8 cellular contexts compared by ENCODE assay signal in genomic region chr19:16495982-16496612, GRCh38. TPM values are rescaled to one million over a fixed set of nuclear protein-coding genes. Genes with fewer than 3 reads are reported as not detected.
DNase-seq lines count a peak whose midpoint lies in the region; ATAC-seq and TF ChIP-seq lines count a peak whose summit lies in the region.

TSS of gene C19orf44 (plus strand) at chr19:16496394. CDS start at chr19:16500793, 4,399 bp downstream.
A gene with protein sequence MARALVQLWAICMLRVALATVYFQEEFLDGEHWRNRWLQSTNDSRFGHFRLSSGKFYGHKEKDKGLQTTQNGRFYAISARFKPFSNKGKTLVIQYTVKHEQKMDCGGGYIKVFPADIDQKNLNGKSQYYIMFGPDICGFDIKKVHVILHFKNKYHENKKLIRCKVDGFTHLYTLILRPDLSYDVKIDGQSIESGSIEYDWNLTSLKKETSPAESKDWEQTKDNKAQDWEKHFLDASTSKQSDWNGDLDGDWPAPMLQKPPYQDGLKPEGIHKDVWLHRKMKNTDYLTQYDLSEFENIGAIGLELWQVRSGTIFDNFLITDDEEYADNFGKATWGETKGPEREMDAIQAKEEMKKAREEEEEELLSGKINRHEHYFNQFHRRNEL (minus strand): TSS chr19:16496167. CDS start chr19:16496129, 38 bp downstream.

- H3K4me1 Mint-ChIP-seq in Calu3 (ENCODE audit: low read depth, unreplicated experiment) = no peaks in the 10 kb centered on the region
- H3K4me1 Mint-ChIP-seq in endodermal cell = peaks cover 9% of the 10 kb centered on the region

- H3K4me3 Mint-ChIP-seq in Calu3 (ENCODE audit: low read depth, unreplicated experiment) = peak within 1 kb of the TSS; percentile 100
- H3K4me3 Mint-ChIP-seq in endodermal cell = peak within 1 kb of the TSS; percentile 86

- H3K27ac ChIP-seq in HUES48 (ENCODE audit: low read depth, low read length) = peak within 1 kb of the TSS; percentile 72
- peak within 1 kb of the TSS; percentile 86 for H3K27ac ChIP-seq in endodermal cell (ENCODE audit: low read depth, low read length)

- no TSS peak for BruUV-seq in Calu3 (replicated peaks; lab: Mats Ljungman, UMichigan)

- no peaks in the 10 kb centered on the region for H3K27me3 ChIP-seq in HUES48 (ENCODE audit: control insufficient read depth, insufficient read depth, low read length)
- H3K27me3 ChIP-seq in NT2/D1 (ENCODE audit: insufficient read depth, insufficient read length) = no peaks in the 10 kb centered on the region
- no peaks in the 10 kb centered on the region for H3K27me3 ChIP-seq in endodermal cell (ENCODE audit: control insufficient read depth, insufficient read depth, low read length, poor library complexity, severe bottlenecking)

- ATAC-seq in GM21423 (IDR thresholded peaks at IDR 0.05; ENCODE audit: unreplicated experiment) = peak; percentile 96

- H3K9me3 Mint-ChIP-seq in Calu3 (ENCODE audit: low read depth, unreplicated experiment) = no peaks in the 10 kb centered on the region
- no peaks in the 10 kb centered on the region for H3K9me3 Mint-ChIP-seq in endodermal cell

- no peaks in the 10 kb centered on the region for H3K9me3 ChIP-seq in HUES48 (ENCODE audit: control insufficient read depth, insufficient read depth, low read length)
- H3K9me3 ChIP-seq in NT2/D1 (ENCODE audit: insufficient read depth, low read length) = no peaks in the 10 kb centered on the region
- no peaks in the 10 kb centered on the region for H3K9me3 ChIP-seq in endodermal cell (ENCODE audit: control insufficient read depth, low read length)

- WGBS in endodermal cell (ENCODE audit: insufficient coverage in 1 of 2, insufficient read length in 1 of 2), 2 experiments = 4 to 16% methylated on average over 20 to 52 of the region's 52 CpGs

- TF ChIP-seq CTCF in Calu3 (IDR thresholded peaks at IDR 0.05; ENCODE audit: unreplicated experiment) (no peak), endodermal cell (conservative IDR thresholded peaks at IDR 0.05) (no peak)

- H3K27me3 Mint-ChIP-seq in Calu3 (ENCODE audit: unreplicated experiment) = no peaks in the 10 kb centered on the region
- H3K27me3 Mint-ChIP-seq in endodermal cell (ENCODE audit: insufficient read depth) = no peaks in the 10 kb centered on the region

- H3K36me3 ChIP-seq in HUES48 (ENCODE audit: control insufficient read depth, insufficient read depth, low read length) (peaks cover 4% of the 10 kb centered on the region; the same call in 1 of the 2 replicates), NT2/D1 (ENCODE audit: insufficient read depth, insufficient read length, low read length) (peaks cover 10% of the 10 kb centered on the region), endodermal cell (ENCODE audit: control insufficient read depth, insufficient read depth, low read length) (peaks cover 5% of the 10 kb centered on the region)

- CTCF ChIA-PET in Calu3 (lab: Charles Lee) = interaction anchor here (0.6 kb wide), 1 partner anchor 26 kb away, joined by 3 read pairs; no protein-coding TSS in a partner anchor

- H3K4me3 ChIP-seq in HUES48 (ENCODE audit: low read depth, low read length) (peak within 1 kb of the TSS; percentile 81), NT2/D1 (ENCODE audit: insufficient read length, low read depth) (peak within 1 kb of the TSS; percentile 77), endodermal cell (ENCODE audit: low read length) (peak within 1 kb of the TSS; percentile 92)

- peak within 1 kb of the TSS; percentile 65; the same call in 1 of the 2 replicates for H3K9ac ChIP-seq in HUES48 (ENCODE audit: low read depth, low read length)
- H3K9ac ChIP-seq in NT2/D1 (ENCODE audit: insufficient read length, low read depth) = peak within 1 kb of the TSS; percentile 77
- peak within 1 kb of the TSS; percentile 74 for H3K9ac ChIP-seq in endodermal cell (ENCODE audit: extremely low read depth, low read length, poor library complexity, severe bottlenecking)

- H3K36me3 Mint-ChIP-seq in Calu3 (ENCODE audit: insufficient read depth, unreplicated experiment) (peaks cover 18% of the 10 kb centered on the region), endodermal cell (ENCODE audit: low read depth) (peaks cover 3% of the 10 kb centered on the region)

- H3K4me1 ChIP-seq in HUES48 (ENCODE audit: control insufficient read depth, insufficient read depth, low read length) = no peaks in the 10 kb centered on the region
- no peaks in the 10 kb centered on the region for H3K4me1 ChIP-seq in NT2/D1 (ENCODE audit: insufficient read depth, insufficient read length)
- H3K4me1 ChIP-seq in endodermal cell (ENCODE audit: control insufficient read depth, insufficient read depth, low read length) = no peaks in the 10 kb centered on the region

- H3K27ac Mint-ChIP-seq in Calu3 (ENCODE audit: unreplicated experiment) = peak within 1 kb of the TSS; percentile 83
- peak within 1 kb of the TSS; percentile 91 for H3K27ac Mint-ChIP-seq in endodermal cell

- intact Hi-C loops in Calu3 (cut with micrococcal nuclease; ENCODE audit: unreplicated experiment) = no loop called here

- DNase-seq in Calu3 = peak; percentile 94
- DNase-seq in NT2/D1 (ENCODE audit: low read depth, low spot score) = peak; percentile 98
- DNase-seq in activated CD8-positive, alpha-beta memory T cell treated with anti-CD3 and anti-CD28 coated beads, Interleukin-2, amount 50 U/mL, for 24 hours (ENCODE audit: extremely low read depth) = peak; percentile 91
- DNase-seq in endodermal cell = peak; percentile 99
- peak; percentile 99 for DNase-seq in mesenteric fat pad (ENCODE audit: low spot score)
- DNase-seq in stimulated activated CD8-positive, alpha-beta memory T cell treated with anti-CD3 and anti-CD28 coated beads, Interleukin-15, amount 100 ng/mL, for 1 hour (ENCODE audit: low read depth) = peak; percentile 95

RNA-seq across cellular contexts. Expression of gene C19orf44, which starts in this region (rescaled TPM):
- 4.5 and 4.8 TPM in 2 replicates for total RNA-seq in Calu3 (2022)
- total RNA-seq in endodermal cell = 1 to 10 TPM; 7.9 TPM
- 7.0 TPM for polyA plus RNA-seq in endodermal cell (2013, experiment 1 of 2)
- polyA plus RNA-seq in endodermal cell (2013, experiment 2 of 2) = 7.9 TPM
- total RNA-seq in mesenteric fat pad = 3.2 TPM

RNA-seq across cellular contexts. Expression of the second gene that starts in this region (rescaled TPM):
- total RNA-seq in Calu3 (2022) (not detected in 2 replicates), endodermal cell (under 1 TPM in 1 of 2 donors, not detected in 1; 0.27 TPM), mesenteric fat pad (not detected)
- not detected for polyA plus RNA-seq in endodermal cell (2013, experiment 1 of 2)
- polyA plus RNA-seq in endodermal cell (2013, experiment 2 of 2) = not detected

Comparison
In these comparisons a context has a peak if more than half of its experiments do, and no peak if none do; other contexts are left out.
1. Peak in every context shown above with its lines: DNase-seq, ATAC-seq, H3K4me3 ChIP-seq and H3K27ac ChIP-seq.